ENCODE assay signal across 1 cellular context in genomic region chr12:34296143-34297041, GRCh38.
TF ChIP-seq lines count a peak whose summit lies in the region.

No MANE protein-coding gene starts in this region.

TF ChIP-seq in WTC11, 78 proteins besides CTCF, POLR2A, EP300 and RAD21 (continued from another document):
- TF ChIP-seq CDX4 (CRISPR knock-in tag; IDR thresholded peaks at IDR 0.05; ENCODE audit: borderline replicate concordance) = no peak
